19 cellular contexts compared by ENCODE assay signal in genomic region chr1:53346007-53346813, GRCh38. TPM values are rescaled to one million over a fixed set of nuclear protein-coding genes. Genes with fewer than 3 reads are reported as not detected.
DNase-seq lines count a peak whose midpoint lies in the region; ATAC-seq, FAIRE-seq and TF ChIP-seq lines count a peak whose summit lies in the region.
"Had no signal": no experiment of that assay in that cellular context is flagged by ENCODE, and none has a peak within 500 bp of the region (broad histone marks: within the 10 kb centered on the region; RNA-seq: fewer than 3 reads in every experiment).

No MANE protein-coding gene starts in this region.

- H3K4me3 ChIP-seq in kidney (ENCODE audit: low read length in 2 of 2) (no peak overlapping the region), WERI-Rb-1 (ENCODE audit: low read depth, low read length) (no peak overlapping the region)
- H3K4me3 ChIP-seq: ascending aorta had no signal

- H3K4me1 ChIP-seq in kidney (ENCODE audit: control insufficient read depth in 1 of 2, insufficient read depth in 1 of 2, low read depth in 1 of 2, low read length in 2 of 2): no peaks in the 10 kb centered on the region
- H3K4me1 ChIP-seq: ascending aorta had no signal

- H3K27me3 Mint-ChIP-seq in activated CD8-positive, alpha-beta T cell treated with anti-CD3 and anti-CD28 coated beads, Interleukin-2, amount 10 ng/mL, durations not matched to agents 7 days and 5 days (ENCODE audit: low read depth): no peaks in the 10 kb centered on the region
- no peaks in the 10 kb centered on the region for H3K27me3 Mint-ChIP-seq in activated CD8-positive, alpha-beta T cell treated with anti-CD3 and anti-CD28 coated beads for 36 hours
- no peaks in the 10 kb centered on the region for H3K27me3 Mint-ChIP-seq in activated CD4-positive, alpha-beta memory T cell treated with anti-CD3 and anti-CD28 coated beads for 36 hours
- H3K27me3 Mint-ChIP-seq in stimulated activated naive B cell treated with anti-CD40 and anti-IgM and Interleukin-4, amounts not matched to agents 10 μg/mL and 1 μg/mL and 100 μg/mL, for 72 hours: no peaks in the 10 kb centered on the region
- H3K27me3 Mint-ChIP-seq: activated CD4-positive, alpha-beta T cell treated with anti-CD3 and anti-CD28 coated beads for 36 hours had no signal

- intact Hi-C loops in activated CD8-positive, alpha-beta T cell treated with anti-CD3 and anti-CD28 coated beads for 36 hours (cut with micrococcal nuclease): no loop called here
- intact Hi-C loops in activated CD4-positive, alpha-beta memory T cell treated with anti-CD3 and anti-CD28 coated beads for 36 hours (cut with micrococcal nuclease): no loop called here
- intact Hi-C loops in kidney (cut with DNase I): no loop called here

- H3K9me3 ChIP-seq in kidney (ENCODE audit: control insufficient read depth in 1 of 2, low read length in 2 of 2): no peaks in the 10 kb centered on the region
- H3K9me3 ChIP-seq in WERI-Rb-1 (ENCODE audit: severe bottlenecking): no peaks in the 10 kb centered on the region
- H3K9me3 ChIP-seq: ascending aorta had no signal

- no peak for ATAC-seq in activated CD8-positive, alpha-beta T cell treated with anti-CD3 and anti-CD28 coated beads, Interleukin-2, amount 10 ng/mL, durations not matched to agents 7 days and 5 days
- no peak for ATAC-seq in activated CD8-positive, alpha-beta T cell treated with anti-CD3 and anti-CD28 coated beads for 36 hours
- ATAC-seq in stimulated activated naive B cell treated with anti-CD40 and anti-IgM and Interleukin-4, amounts not matched to agents 10 μg/mL and 1 μg/mL and 100 μg/mL, for 72 hours (replicated peaks): no peak
- ATAC-seq: activated CD4-positive, alpha-beta T cell treated with anti-CD3 and anti-CD28 coated beads for 36 hours had no signal

- POLR2A ChIA-PET in activated CD8-positive, alpha-beta T cell treated with anti-CD3 and anti-CD28 coated beads, Interleukin-2, amount 10 ng/mL, durations not matched to agents 7 days and 5 days (lab: Charles Lee): no interaction called here
- POLR2A ChIA-PET in activated CD8-positive, alpha-beta T cell treated with anti-CD3 and anti-CD28 coated beads for 36 hours (lab: Charles Lee): interaction anchor here (1.1 to 1.8 kb wide), 2 partner anchors 11 to 19 kb away, joined by 3 to 5 read pairs; no protein-coding TSS in a partner anchor
- POLR2A ChIA-PET in activated CD4-positive, alpha-beta memory T cell treated with anti-CD3 and anti-CD28 coated beads for 36 hours (lab: Charles Lee): no interaction called here

- H3K27ac ChIP-seq in kidney (ENCODE audit: low read depth in 2 of 2, low read length in 2 of 2) (no peak overlapping the region), WERI-Rb-1 (no peak overlapping the region)
- H3K27ac ChIP-seq: ascending aorta had no signal

- no peak for TF ChIP-seq CTCF in activated CD8-positive, alpha-beta T cell treated with anti-CD3 and anti-CD28 coated beads for 36 hours (IDR thresholded peaks at IDR 0.05)
- no peak for TF ChIP-seq CTCF in kidney (IDR thresholded peaks at IDR 0.05; ENCODE audit: borderline replicate concordance, extremely low read depth, insufficient read depth)
- TF ChIP-seq CTCF in WERI-Rb-1 (IDR thresholded peaks at IDR 0.05; ENCODE audit: low read depth, low read length): no peak

- no peaks in the 10 kb centered on the region for H3K36me3 ChIP-seq in kidney (ENCODE audit: control insufficient read depth in 1 of 2, insufficient read depth in 2 of 2, low read length in 2 of 2)
- no peaks in the 10 kb centered on the region for H3K36me3 ChIP-seq in WERI-Rb-1
- H3K36me3 ChIP-seq: ascending aorta had no signal

- no peaks in the 10 kb centered on the region for H3K36me3 Mint-ChIP-seq in activated CD8-positive, alpha-beta T cell treated with anti-CD3 and anti-CD28 coated beads, Interleukin-2, amount 10 ng/mL, durations not matched to agents 7 days and 5 days (ENCODE audit: low read depth)
- H3K36me3 Mint-ChIP-seq in activated CD8-positive, alpha-beta T cell treated with anti-CD3 and anti-CD28 coated beads for 36 hours (ENCODE audit: low read depth): peaks cover 2% of the 10 kb centered on the region
- peaks cover 4% of the 10 kb centered on the region for H3K36me3 Mint-ChIP-seq in activated CD4-positive, alpha-beta memory T cell treated with anti-CD3 and anti-CD28 coated beads for 36 hours
- H3K36me3 Mint-ChIP-seq in stimulated activated naive B cell treated with anti-CD40 and anti-IgM and Interleukin-4, amounts not matched to agents 10 μg/mL and 1 μg/mL and 100 μg/mL, for 72 hours: peaks cover 0 to 5% of the 10 kb centered on the region in 2 donors

- no peak overlapping the region for H3K4me3 Mint-ChIP-seq in activated CD8-positive, alpha-beta T cell treated with anti-CD3 and anti-CD28 coated beads, Interleukin-2, amount 10 ng/mL, durations not matched to agents 7 days and 5 days
- H3K4me3 Mint-ChIP-seq in activated CD8-positive, alpha-beta T cell treated with anti-CD3 and anti-CD28 coated beads for 36 hours: no peak overlapping the region
- no peak overlapping the region for H3K4me3 Mint-ChIP-seq in activated CD4-positive, alpha-beta memory T cell treated with anti-CD3 and anti-CD28 coated beads for 36 hours
- H3K4me3 Mint-ChIP-seq in stimulated activated naive B cell treated with anti-CD40 and anti-IgM and Interleukin-4, amounts not matched to agents 10 μg/mL and 1 μg/mL and 100 μg/mL, for 72 hours: no peak overlapping the region
- H3K4me3 Mint-ChIP-seq: activated CD4-positive, alpha-beta T cell treated with anti-CD3 and anti-CD28 coated beads for 36 hours; nephron had no signal

- no peaks in the 10 kb centered on the region for H3K27me3 ChIP-seq in WERI-Rb-1 (ENCODE audit: insufficient read depth, low read depth, severe bottlenecking)
- H3K27me3 ChIP-seq: ascending aorta had no signal

- no peaks in the 10 kb centered on the region for H3K4me1 Mint-ChIP-seq in activated CD8-positive, alpha-beta T cell treated with anti-CD3 and anti-CD28 coated beads, Interleukin-2, amount 10 ng/mL, durations not matched to agents 7 days and 5 days (ENCODE audit: low read depth)
- H3K4me1 Mint-ChIP-seq in activated CD8-positive, alpha-beta T cell treated with anti-CD3 and anti-CD28 coated beads for 36 hours (ENCODE audit: low read depth): peaks cover 1% of the 10 kb centered on the region
- peaks cover under 1% of the 10 kb centered on the region for H3K4me1 Mint-ChIP-seq in activated CD4-positive, alpha-beta memory T cell treated with anti-CD3 and anti-CD28 coated beads for 36 hours (ENCODE audit: low read depth)
- H3K4me1 Mint-ChIP-seq in stimulated activated naive B cell treated with anti-CD40 and anti-IgM and Interleukin-4, amounts not matched to agents 10 μg/mL and 1 μg/mL and 100 μg/mL, for 72 hours: peaks cover 5 to 11% of the 10 kb centered on the region in 2 donors

- CTCF ChIA-PET in activated CD8-positive, alpha-beta T cell treated with anti-CD3 and anti-CD28 coated beads, Interleukin-2, amount 10 ng/mL, durations not matched to agents 7 days and 5 days (lab: Charles Lee): no interaction called here
- CTCF ChIA-PET in activated CD8-positive, alpha-beta T cell treated with anti-CD3 and anti-CD28 coated beads for 36 hours (lab: Charles Lee): no interaction called here
- CTCF ChIA-PET in activated CD4-positive, alpha-beta memory T cell treated with anti-CD3 and anti-CD28 coated beads for 36 hours (lab: Charles Lee): no interaction called here

- no peaks in the 10 kb centered on the region for H3K9me3 Mint-ChIP-seq in activated CD8-positive, alpha-beta T cell treated with anti-CD3 and anti-CD28 coated beads, Interleukin-2, amount 10 ng/mL, durations not matched to agents 7 days and 5 days (ENCODE audit: insufficient read depth)
- peaks cover 5% of the 10 kb centered on the region for H3K9me3 Mint-ChIP-seq in activated CD8-positive, alpha-beta T cell treated with anti-CD3 and anti-CD28 coated beads for 36 hours
- peaks cover 6% of the 10 kb centered on the region for H3K9me3 Mint-ChIP-seq in activated CD4-positive, alpha-beta memory T cell treated with anti-CD3 and anti-CD28 coated beads for 36 hours
- H3K9me3 Mint-ChIP-seq in stimulated activated naive B cell treated with anti-CD40 and anti-IgM and Interleukin-4, amounts not matched to agents 10 μg/mL and 1 μg/mL and 100 μg/mL, for 72 hours: peaks cover 4 to 5% of the 10 kb centered on the region in 2 donors
- H3K9me3 Mint-ChIP-seq: nephron had no signal

- no peak for FAIRE-seq in kidney (lab: Jason Lieb, UNC)
- FAIRE-seq: H54, small intestine had no signal

- no peak overlapping the region for H3K27ac Mint-ChIP-seq in activated CD8-positive, alpha-beta T cell treated with anti-CD3 and anti-CD28 coated beads, Interleukin-2, amount 10 ng/mL, durations not matched to agents 7 days and 5 days
- H3K27ac Mint-ChIP-seq in activated CD8-positive, alpha-beta T cell treated with anti-CD3 and anti-CD28 coated beads for 36 hours: no peak overlapping the region
- no peak overlapping the region for H3K27ac Mint-ChIP-seq in activated CD4-positive, alpha-beta memory T cell treated with anti-CD3 and anti-CD28 coated beads for 36 hours
- H3K27ac Mint-ChIP-seq in stimulated activated naive B cell treated with anti-CD40 and anti-IgM and Interleukin-4, amounts not matched to agents 10 μg/mL and 1 μg/mL and 100 μg/mL, for 72 hours: peak overlapping the region; percentile 33
- H3K27ac Mint-ChIP-seq: activated CD4-positive, alpha-beta T cell treated with anti-CD3 and anti-CD28 coated beads for 36 hours; nephron had no signal

- H3K9ac ChIP-seq in kidney (ENCODE audit: low read length in 2 of 2): no peak overlapping the region

- peak; percentile 12 for DNase-seq in activated CD8-positive, alpha-beta T cell treated with anti-CD3 and anti-CD28 coated beads, Interleukin-2, amount 10 ng/mL, durations not matched to agents 7 days and 5 days
- no peak for DNase-seq in activated CD8-positive, alpha-beta T cell treated with anti-CD3 and anti-CD28 coated beads for 36 hours
- peak; percentile 5 for DNase-seq in activated CD4-positive, alpha-beta memory T cell treated with anti-CD3 and anti-CD28 coated beads for 36 hours
- DNase-seq in kidney (peak; percentile 41), glomerular visceral epithelial cell (ENCODE audit: extremely low spot score) (no peak), UCSD-AML1 (lab: John Stamatoyannopoulos, UW; ENCODE audit: unreplicated experiment) (no peak), WERI-Rb-1 (no peak)
- no peak for DNase-seq in stimulated activated naive B cell treated with anti-CD40 and anti-IgM and Interleukin-4, amounts not matched to agents 10 μg/mL and 1 μg/mL and 100 μg/mL, for 72 hours
- DNase-seq: 8988T; activated CD4-positive, alpha-beta T cell treated with anti-CD3 and anti-CD28 coated beads for 36 hours; activated naive CD4-positive, alpha-beta T cell treated with anti-CD3 and anti-CD28 coated beads, Interleukin-2, amount 50 U/mL, for 16 hours; mesendoderm; NCI-H187 treated with DMSO at 0.1 percent for 48 hours; NCI-H510A; small intestine; stimulated activated CD4-positive, alpha-beta T cell treated with anti-CD3 and anti-CD28 coated beads, Interleukin-2, amount 100 ng/mL, for 48 hours had no signal

RNA-seq across cellular contexts. Expression of gene LRP8, which starts 18.3 kb away (rescaled TPM):
- total RNA-seq in activated CD8-positive, alpha-beta T cell treated with anti-CD3 and anti-CD28 coated beads, Interleukin-2, amount 10 ng/mL, durations not matched to agents 7 days and 5 days: 10 to 100 TPM; 62.7 to 71.8 TPM
- total RNA-seq in activated CD8-positive, alpha-beta T cell treated with anti-CD3 and anti-CD28 coated beads for 36 hours: 10 to 100 TPM; 39.9 to 41.6 TPM
- total RNA-seq in activated CD4-positive, alpha-beta memory T cell treated with anti-CD3 and anti-CD28 coated beads for 36 hours: 10 to 100 TPM; 38.6 to 38.8 TPM
- 6.9 TPM for total RNA-seq in kidney
- 1.4 TPM for polyA plus RNA-seq in kidney (ENCODE audit: insufficient read depth, low read depth, low replicate concordance)

Comparison
In these comparisons a context has a peak if more than half of its experiments do, and no peak if none do; other contexts are left out.
1. DNase-seq: peak in activated CD8-positive, alpha-beta T cell treated with anti-CD3 and anti-CD28 coated beads, Interleukin-2, amount 10 ng/mL, durations not matched to agents 7 days and 5 days (single experiment), activated CD4-positive, alpha-beta memory T cell treated with anti-CD3 and anti-CD28 coated beads for 36 hours (single experiment) and kidney (single experiment); none in activated CD8-positive, alpha-beta T cell treated with anti-CD3 and anti-CD28 coated beads for 36 hours (single experiment), stimulated activated naive B cell treated with anti-CD40 and anti-IgM and Interleukin-4, amounts not matched to agents 10 μg/mL and 1 μg/mL and 100 μg/mL, for 72 hours (single experiment), glomerular visceral epithelial cell (single experiment), UCSD-AML1 (single experiment) and WERI-Rb-1 (single experiment).